In the genomic region with DNA sequence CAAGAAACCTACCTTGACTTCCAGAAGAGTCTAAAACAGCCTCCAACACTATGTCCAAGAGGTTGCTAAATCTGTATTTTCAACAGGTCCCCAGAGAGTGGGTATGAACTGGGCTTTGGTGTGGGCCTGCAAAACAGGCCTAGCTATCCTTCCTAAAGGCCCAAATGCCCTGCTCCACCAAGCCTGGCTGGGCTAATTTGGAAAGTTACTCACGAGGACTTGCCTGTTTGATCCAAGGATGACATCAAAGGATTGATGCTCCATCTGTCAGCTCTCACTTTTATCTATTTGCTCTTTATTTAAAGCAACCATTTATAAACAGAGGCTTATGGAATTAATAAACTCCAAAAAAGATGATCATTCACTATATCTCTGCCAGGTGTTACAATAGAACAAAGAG, we compare ENCODE assay signal across 23 cellular contexts.
"Had no signal": no experiment of that assay in that cellular context is flagged by ENCODE, and none has a peak within 500 bp of the region (broad histone marks: within the 10 kb centered on the region; RNA-seq: fewer than 3 reads in every experiment).

No MANE protein-coding gene starts in this region.

- H3K27ac ChIP-seq: neural progenitor cell, ovary, parathyroid adenoma, psoas muscle, right lobe of liver, sigmoid colon, stomach, testis, tibial artery, transverse colon, upper lobe of right lung, uterus had no signal

- DNase-seq: natural killer cell; occipital lobe; ovary; psoas muscle; right cardiac atrium; right lobe of liver; sigmoid colon; small intestine; stimulated activated CD4-positive, alpha-beta T cell treated with anti-CD3 and anti-CD28 coated beads, Interleukin-15, amount 100 ng/mL, for 24 hours; stimulated activated CD4-positive, alpha-beta T cell treated with anti-CD3 and anti-CD28 coated beads, Interleukin-2, amount 100 ng/mL, for 24 hours; stimulated activated CD4-positive, alpha-beta T cell treated with anti-CD3 and anti-CD28 coated beads, Interleukin-2, amount 100 ng/mL, for 48 hours; stimulated activated CD4-positive, alpha-beta T cell treated with anti-CD3 and anti-CD28 coated beads, Interleukin-4, amount 100 ng/mL, for 24 hours; stimulated activated naive B cell treated with anti-CD40 and anti-IgM and Interleukin-4, amounts not matched to agents 10 μg/mL and 1 μg/mL and 100 μg/mL, for 72 hours; stimulated activated naive CD4-positive, alpha-beta T cell treated with Interleukin-2 at 50 U/mL for 16 hours; stomach; tibial artery; transverse colon; upper lobe of right lung; uterus had no signal

- H3K36me3 ChIP-seq: neural progenitor cell, ovary, right lobe of liver, sigmoid colon, stomach, tibial artery, transverse colon, upper lobe of right lung, uterus had no signal

- H3K9me3 ChIP-seq: ovary, psoas muscle, right lobe of liver, sigmoid colon, testis, transverse colon, upper lobe of right lung, uterus had no signal

- H3K4me3 ChIP-seq: neural progenitor cell, ovary, psoas muscle, right lobe of liver, sigmoid colon, stomach, testis, tibial artery, transverse colon, upper lobe of right lung, uterus had no signal

- H3K27me3 ChIP-seq: neural progenitor cell, ovary, right lobe of liver, sigmoid colon, stomach, testis, tibial artery, transverse colon, upper lobe of right lung, uterus had no signal

- H3K4me1 ChIP-seq: neural progenitor cell, parathyroid adenoma, psoas muscle, right lobe of liver, sigmoid colon, stomach, tibial artery, transverse colon, upper lobe of right lung, uterus had no signal

- ATAC-seq: natural killer cell; psoas muscle; right cardiac atrium; right lobe of liver; stimulated activated effector memory CD8-positive, alpha-beta T cell treated with anti-CD3 and anti-CD28 coated beads, Interleukin-12 subunit alpha, Interleukin-12 subunit beta, amount 100 ng/mL, for 72 hours; stimulated activated naive B cell treated with anti-CD40 and anti-IgM and Interleukin-4, amounts not matched to agents 10 μg/mL and 1 μg/mL and 100 μg/mL, for 72 hours; upper lobe of right lung had no signal
